Comparison of ENCODE assay signal across 22 cellular contexts in genomic region chr4:42641155-42641554, GRCh38. TPM values are rescaled to one million over a fixed set of nuclear protein-coding genes. Genes with fewer than 3 reads are reported as not detected.
A peak's percentile ranks its signal among the peaks of the same experiment; 100 is the strongest.
DNase-seq lines count a peak whose midpoint lies in the region; ATAC-seq and TF ChIP-seq lines count a peak whose summit lies in the region.
"Had no signal": no experiment of that assay in that cellular context is flagged by ENCODE, and none has a peak within 500 bp of the region (broad histone marks: within the 10 kb centered on the region; RNA-seq: fewer than 3 reads in every experiment).

No MANE protein-coding gene starts in this region.

- no peaks in the 10 kb centered on the region for H3F3A ChIP-seq in PC-3 (ENCODE audit: low read length, unreplicated experiment)

- BruUV-seq in PC-3 (replicated peaks; lab: Mats Ljungman, UMichigan): no TSS peak

- no peak overlapping the region for H3K27ac ChIP-seq in PC-3 (ENCODE audit: low read length)
- H3K27ac ChIP-seq: coronary artery, heart right ventricle, lower lobe of right lung, VCaP had no signal

- no peaks in the 10 kb centered on the region for H3K27me3 ChIP-seq in PC-3 (ENCODE audit: low read length)
- H3K27me3 ChIP-seq: heart right ventricle had no signal

- H3K4me1 ChIP-seq in PC-3 (ENCODE audit: insufficient read depth, low read length): peaks cover 7% of the 10 kb centered on the region; the same call in 1 of the 2 replicates

- H3K36me3 Mint-ChIP-seq in activated naive CD4-positive, alpha-beta T cell treated with anti-CD3 and anti-CD28 coated beads for 36 hours (ENCODE audit: low read depth): peaks cover 3% of the 10 kb centered on the region
- no peaks in the 10 kb centered on the region for H3K36me3 Mint-ChIP-seq in memory B cell
- peaks cover 0 to 7% of the 10 kb centered on the region in 2 donors for H3K36me3 Mint-ChIP-seq in stimulated activated naive B cell treated with anti-CD40 and anti-IgM and Interleukin-4, amounts not matched to agents 10 μg/mL and 1 μg/mL and 100 μg/mL, for 72 hours
- H3K36me3 Mint-ChIP-seq: brain had no signal

- POLR2A ChIA-PET in PC-3 (lab: Charles Lee; ENCODE audit: unreplicated experiment): no interaction called here

- H3K9me3 ChIP-seq in PC-3 (ENCODE audit: low read length): no peaks in the 10 kb centered on the region
- H3K9me3 ChIP-seq: heart right ventricle, lower lobe of right lung had no signal

- H3K9me2 ChIP-seq in PC-3 (replicated peaks; ENCODE audit: low read length): no peaks in the 10 kb centered on the region

- peaks cover 92% of the 10 kb centered on the region for H3K4me1 Mint-ChIP-seq in activated naive CD4-positive, alpha-beta T cell treated with anti-CD3 and anti-CD28 coated beads for 36 hours (ENCODE audit: low read depth)
- peaks cover 71% of the 10 kb centered on the region for H3K4me1 Mint-ChIP-seq in memory B cell
- H3K4me1 Mint-ChIP-seq in stimulated activated naive B cell treated with anti-CD40 and anti-IgM and Interleukin-4, amounts not matched to agents 10 μg/mL and 1 μg/mL and 100 μg/mL, for 72 hours: peaks cover 67 to 94% of the 10 kb centered on the region in 2 donors

- TF ChIP-seq CTCF in PC-3 (conservative IDR thresholded peaks at IDR 0.05; ENCODE audit: low read depth, low read length): no peak

- H4K20me1 ChIP-seq in PC-3 (ENCODE audit: low read length): no peaks in the 10 kb centered on the region

- peak overlapping the region; percentile 43 for H3K27ac Mint-ChIP-seq in activated naive CD4-positive, alpha-beta T cell treated with anti-CD3 and anti-CD28 coated beads for 36 hours
- H3K27ac Mint-ChIP-seq in memory B cell: peak overlapping the region; percentile 97
- H3K27ac Mint-ChIP-seq in stimulated activated naive B cell treated with anti-CD40 and anti-IgM and Interleukin-4, amounts not matched to agents 10 μg/mL and 1 μg/mL and 100 μg/mL, for 72 hours: peak overlapping the region; percentile 90

- intact Hi-C loops in activated naive CD4-positive, alpha-beta T cell treated with anti-CD3 and anti-CD28 coated beads for 36 hours (cut with micrococcal nuclease): loop anchor here (1.0 kb wide), 4 partner anchors 8 to 31 kb away; no protein-coding TSS in a partner anchor
- intact Hi-C loops in PC-3 (cut with micrococcal nuclease): no loop called here

- no peak overlapping the region for H3K4me3 Mint-ChIP-seq in activated naive CD4-positive, alpha-beta T cell treated with anti-CD3 and anti-CD28 coated beads for 36 hours
- no peak overlapping the region for H3K4me3 Mint-ChIP-seq in memory B cell
- H3K4me3 Mint-ChIP-seq in stimulated activated naive B cell treated with anti-CD40 and anti-IgM and Interleukin-4, amounts not matched to agents 10 μg/mL and 1 μg/mL and 100 μg/mL, for 72 hours: peak overlapping the region in 1 of 2 donors; percentile 17
- H3K4me3 Mint-ChIP-seq: brain had no signal

- H2AFZ ChIP-seq in PC-3 (ENCODE audit: low read length): no peak overlapping the region

- no peaks in the 10 kb centered on the region for H3K36me3 ChIP-seq in PC-3 (ENCODE audit: low read depth, low read length)
- H3K36me3 ChIP-seq: heart right ventricle, lower lobe of right lung had no signal

- CTCF ChIA-PET in activated naive CD4-positive, alpha-beta T cell treated with anti-CD3 and anti-CD28 coated beads for 36 hours (lab: Charles Lee): interaction anchor here (1.4 kb wide), 1 partner anchor 72 kb away, joined by 6 read pairs; no protein-coding TSS in a partner anchor
- CTCF ChIA-PET in PC-3 (lab: Charles Lee): interaction anchor here (0.6 kb wide), 1 partner anchor 72 kb away, joined by 4 read pairs; no protein-coding TSS in a partner anchor

- H3K4me3 ChIP-seq in PC-3 (ENCODE audit: low read length): no peak overlapping the region
- H3K4me3 ChIP-seq: coronary artery, heart right ventricle, lower lobe of right lung had no signal

- ATAC-seq in PC-3 (no peak), memory B cell (ENCODE audit: low read depth) (no peak), GM19395 (IDR thresholded peaks at IDR 0.05; ENCODE audit: unreplicated experiment) (no peak)
- ATAC-seq in stimulated activated naive B cell treated with anti-CD40 and anti-IgM and Interleukin-4, amounts not matched to agents 10 μg/mL and 1 μg/mL and 100 μg/mL, for 72 hours (replicated peaks): no peak
- ATAC-seq: heart right ventricle had no signal

- DNase-seq in activated naive CD4-positive, alpha-beta T cell treated with anti-CD3 and anti-CD28 coated beads for 36 hours: no peak
- DNase-seq in activated naive CD4-positive, alpha-beta T cell treated with anti-CD3 and anti-CD28 coated beads, Interleukin-2, amount 50 U/mL, for 16 hours: no peak
- peak; percentile 27 for DNase-seq in PC-3
- no peak for DNase-seq in memory B cell (ENCODE audit: low spot score in 2 of 2)
- no peak for DNase-seq in stimulated activated naive B cell treated with anti-CD40 and anti-IgM and Interleukin-4, amounts not matched to agents 10 μg/mL and 1 μg/mL and 100 μg/mL, for 72 hours
- no peak for DNase-seq in stimulated activated CD4-positive, alpha-beta T cell treated with anti-CD3 and anti-CD28 coated beads, Interleukin-4, amount 100 ng/mL, for 4 hours
- no peak for DNase-seq in GF-D8 (lab: John Stamatoyannopoulos, UW)
- DNase-seq: activated CD4-positive, alpha-beta T cell treated with anti-CD3 and anti-CD28 coated beads, Interleukin-2, amount 50 U/mL, for 48 hours; activated naive CD8-positive, alpha-beta T cell treated with anti-CD3 and anti-CD28 coated beads, Interleukin-2, amount 10 ng/mL, durations not matched to agents 7 days and 5 days; C1 segment of cervical spinal cord; DMS153; heart right ventricle; lower lobe of right lung; NCI-H1436; NCI-H2171; NCI-H526; OCI-M1; SIG-M5 had no signal

- H3K4me2 ChIP-seq in PC-3 (ENCODE audit: low read length): no peak overlapping the region

- H3K9me3 Mint-ChIP-seq in activated naive CD4-positive, alpha-beta T cell treated with anti-CD3 and anti-CD28 coated beads for 36 hours: no peaks in the 10 kb centered on the region
- peaks cover 1% of the 10 kb centered on the region for H3K9me3 Mint-ChIP-seq in memory B cell
- no peaks in the 10 kb centered on the region for H3K9me3 Mint-ChIP-seq in stimulated activated naive B cell treated with anti-CD40 and anti-IgM and Interleukin-4, amounts not matched to agents 10 μg/mL and 1 μg/mL and 100 μg/mL, for 72 hours
- H3K9me3 Mint-ChIP-seq: brain had no signal

- no peaks in the 10 kb centered on the region for H3K27me3 Mint-ChIP-seq in activated naive CD4-positive, alpha-beta T cell treated with anti-CD3 and anti-CD28 coated beads for 36 hours (ENCODE audit: low read depth)
- no peaks in the 10 kb centered on the region for H3K27me3 Mint-ChIP-seq in memory B cell
- no peaks in the 10 kb centered on the region for H3K27me3 Mint-ChIP-seq in stimulated activated naive B cell treated with anti-CD40 and anti-IgM and Interleukin-4, amounts not matched to agents 10 μg/mL and 1 μg/mL and 100 μg/mL, for 72 hours
- H3K27me3 Mint-ChIP-seq: activated naive CD8-positive, alpha-beta T cell treated with anti-CD3 and anti-CD28 coated beads, Interleukin-2, amount 10 ng/mL, durations not matched to agents 7 days and 5 days; brain had no signal

- H3K79me2 ChIP-seq in PC-3 (ENCODE audit: low read length): no peaks in the 10 kb centered on the region

- H3K9ac ChIP-seq in PC-3 (ENCODE audit: low read length): no peak overlapping the region

RNA-seq across cellular contexts. Expression of gene ATP8A1, which starts 15.8 kb away (rescaled TPM):
- total RNA-seq in activated naive CD4-positive, alpha-beta T cell treated with anti-CD3 and anti-CD28 coated beads for 36 hours: 10 to 100 TPM; 27.6 to 32.0 TPM
- 3.9 and 5.3 TPM in 2 replicates for total RNA-seq in PC-3 (2014; rRNA removed)

Comparison
In these comparisons a context has a peak if more than half of its experiments do, and no peak if none do; other contexts are left out.
1. H3K27ac Mint-ChIP-seq: peak in every context shown above with its lines; median percentile 97 in memory B cell; 90 in stimulated activated naive B cell treated with anti-CD40 and anti-IgM and Interleukin-4, amounts not matched to agents 10 μg/mL and 1 μg/mL and 100 μg/mL, for 72 hours; 43 in activated naive CD4-positive, alpha-beta T cell treated with anti-CD3 and anti-CD28 coated beads for 36 hours.